ENCODE assay signal across 1 cellular context in genomic region chr5:141180313-141180712, GRCh38.
TF ChIP-seq lines count a peak whose summit lies in the region.

No MANE protein-coding gene starts in this region.

TF ChIP-seq in HepG2, 621 proteins besides CTCF, POLR2A, EP300 and RAD21:
- TF ChIP-seq MAFK (conservative IDR thresholded peaks at IDR 0.05 in 1 of 2, IDR thresholded peaks at IDR 0.05 in 1 of 2; ENCODE audit: low read length in 2 of 2): peak; percentile 32 to 71; a peak in 3 of 4 replicates
- TF ChIP-seq RBFOX2 (IDR thresholded peaks at IDR 0.05; ENCODE audit: low read depth, low read length): no peak
